ENCODE assay signal across 8 cellular contexts in the genomic region with DNA sequence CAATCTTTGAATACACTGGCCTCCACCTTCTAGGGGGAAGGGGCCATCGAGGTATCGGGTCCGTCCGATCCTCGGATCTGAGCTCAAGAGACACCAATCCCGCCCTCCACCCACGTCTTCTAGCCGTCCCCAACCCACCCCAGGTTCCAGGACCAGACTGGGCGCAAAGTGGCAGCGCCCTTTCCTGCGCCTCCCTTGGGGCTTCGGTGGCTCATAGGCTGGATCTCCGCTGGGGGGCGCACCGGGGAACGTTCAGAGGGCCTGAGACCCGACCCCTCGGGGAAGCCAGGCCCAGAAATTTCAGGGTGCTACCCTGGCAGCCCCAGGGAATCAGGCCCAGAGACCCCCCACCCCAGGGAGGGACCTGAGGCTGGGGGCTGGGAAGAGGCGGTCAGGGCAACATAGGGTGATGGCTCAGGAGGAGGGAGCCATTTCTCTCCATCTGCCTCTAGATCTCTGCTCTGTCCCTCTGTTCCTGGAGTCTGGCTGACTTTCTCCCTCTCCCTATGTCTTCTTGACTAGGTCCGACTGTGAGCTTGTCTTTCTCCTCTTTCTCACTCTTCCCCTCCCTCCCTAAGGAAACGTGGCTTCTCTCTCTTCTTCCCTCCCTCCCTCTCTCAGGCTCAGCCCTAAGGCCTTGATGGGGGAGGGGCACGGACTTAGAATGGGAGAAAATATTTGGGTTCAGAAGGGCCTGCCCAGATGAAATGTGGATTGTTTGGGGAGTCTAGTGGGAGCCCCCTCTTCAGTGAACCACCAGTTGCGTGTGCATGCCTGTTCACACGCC. TPM values are rescaled to one million over a fixed set of nuclear protein-coding genes. Genes with fewer than 3 reads are reported as not detected.
DNase-seq lines count a peak whose midpoint lies in the region; ATAC-seq, FAIRE-seq and TF ChIP-seq lines count a peak whose summit lies in the region.

No MANE protein-coding gene starts in this region.

- no peaks in the 10 kb centered on the region for H3K9me3 Mint-ChIP-seq in natural killer cell

- POLR2A ChIA-PET in endothelial cell of umbilical vein (lab: Charles Lee): interaction anchor here (0.7 kb wide), 1 partner anchor 39 kb away, joined by 3 read pairs; no protein-coding TSS in a partner anchor

- peaks cover 43 to 44% of the 10 kb centered on the region in 2 donors for H3K27me3 Mint-ChIP-seq in natural killer cell (ENCODE audit: low read depth in 2 of 2)

- H3K36me3 ChIP-seq in endothelial cell of umbilical vein (ENCODE audit: control insufficient read depth in 2 of 2, extremely low read depth in 1 of 2, insufficient read depth in 2 of 2, low read length in 2 of 2) (no peaks in the 10 kb centered on the region), aorta (ENCODE audit: control insufficient read depth in 1 of 2, insufficient read depth in 2 of 2, low read length in 1 of 2) (no peaks in the 10 kb centered on the region)

- no peak overlapping the region for H3K27ac ChIP-seq in endothelial cell of umbilical vein (ENCODE audit: insufficient read depth, low read depth, low read length)
- no peak overlapping the region for H3K27ac ChIP-seq in aorta (ENCODE audit: low read depth in 1 of 2, low read length in 2 of 2)

- no peak overlapping the region for H3K27ac Mint-ChIP-seq in natural killer cell

- peak in 1 of 2 donors; percentile 49 for TF ChIP-seq CTCF in endothelial cell of umbilical vein (IDR thresholded peaks at IDR 0.05; ENCODE audit: extremely low read depth in 1 of 2, insufficient read depth in 1 of 2, low read depth in 1 of 2, low read length in 2 of 2)
- TF ChIP-seq CTCF in natural killer cell (IDR thresholded peaks at IDR 0.05): no peak

- H3K79me2 ChIP-seq in endothelial cell of umbilical vein (ENCODE audit: control insufficient read depth, insufficient read depth, low read length): no peaks in the 10 kb centered on the region

- no TSS peak for BruUV-seq in endothelial cell of umbilical vein (replicated peaks; lab: Mats Ljungman, UMichigan)

- intact Hi-C loops in endothelial cell of umbilical vein (cut with micrococcal nuclease): no loop called here
- intact Hi-C loops in natural killer cell (cut with micrococcal nuclease): no loop called here
- intact Hi-C loops in aorta (cut with DNase I): no loop called here

- H3K4me1 ChIP-seq in endothelial cell of umbilical vein (ENCODE audit: control insufficient read depth, extremely low read depth, insufficient read depth, low read length) (peaks cover 8% of the 10 kb centered on the region), aorta (ENCODE audit: control insufficient read depth in 1 of 2, insufficient read depth in 2 of 2, low read length in 2 of 2) (no peaks in the 10 kb centered on the region)

- ATAC-seq in natural killer cell (peak; percentile 25 to 38 (median 26)), aorta (ENCODE audit: low FRiP score) (peak; percentile 49), HG02981 (IDR thresholded peaks at IDR 0.05; ENCODE audit: unreplicated experiment) (no peak)

- no peak for TF ChIP-seq POLR2A in endothelial cell of umbilical vein (IDR thresholded peaks at IDR 0.05; ENCODE audit: low read depth, low read length)

- no peaks in the 10 kb centered on the region for H4K20me1 ChIP-seq in endothelial cell of umbilical vein (replicated peaks; ENCODE audit: control insufficient read depth, extremely low read depth, insufficient read depth, low read length)

- no peak overlapping the region for H3K4me3 Mint-ChIP-seq in natural killer cell

- H3K4me1 Mint-ChIP-seq in natural killer cell: peaks cover 0 to 5% of the 10 kb centered on the region in 2 donors

- FAIRE-seq in endothelial cell of umbilical vein (lab: Jason Lieb, UNC): no peak

- peak overlapping the region in 1 of 3 experiments; percentile 33 for H3K4me3 ChIP-seq in endothelial cell of umbilical vein (replicated peaks in 1 of 3; ENCODE audit: insufficient read depth in 1 of 3, low read depth in 1 of 3, low read length in 3 of 3)
- H3K4me3 ChIP-seq in aorta (ENCODE audit: low read length in 2 of 2): no peak overlapping the region

- no peaks in the 10 kb centered on the region for H3K9me3 ChIP-seq in endothelial cell of umbilical vein (replicated peaks; ENCODE audit: control insufficient read depth, insufficient read depth, low read length)
- H3K9me3 ChIP-seq in aorta (ENCODE audit: control insufficient read depth, low read length): no peaks in the 10 kb centered on the region

- H3K4me2 ChIP-seq in endothelial cell of umbilical vein (ENCODE audit: insufficient read depth, low read length): no peak overlapping the region

- WGBS in aorta, 2 donors: 22 to 33% methylated on average over 24 of the region's 24 CpGs

- H3K9me1 ChIP-seq in endothelial cell of umbilical vein (replicated peaks; ENCODE audit: control insufficient read depth, extremely low read depth, insufficient read depth, low read length): no peaks in the 10 kb centered on the region

- H3K36me3 Mint-ChIP-seq in natural killer cell: no peaks in the 10 kb centered on the region

- dilution Hi-C loops in endothelial cell of umbilical vein (cut with MboI; ENCODE audit: extremely low pct_ligation_motif_present, low sequenced_read_pairs): no loop called here

- no peak overlapping the region for H2AFZ ChIP-seq in endothelial cell of umbilical vein (ENCODE audit: low read depth, low read length)

- peak; percentile 64 for DNase-seq in NCI-H2227 (lab: John Stamatoyannopoulos, UW; ENCODE audit: unreplicated experiment)
- DNase-seq in NCI-H2227 treated with DMSO at 0.1 percent for 48 hours (lab: John Stamatoyannopoulos, UW): no peak
- peak; percentile 18 for DNase-seq in T follicular helper cell (ENCODE audit: low read depth)
- no peak for DNase-seq in endothelial cell of umbilical vein (ENCODE audit: low read depth, low spot score)
- DNase-seq in natural killer cell: no peak
- peak; percentile 60 to 85 for DNase-seq in aorta
- DNase-seq in midbrain (lab: John Stamatoyannopoulos, UW): no peak

- H3K9ac ChIP-seq in endothelial cell of umbilical vein (replicated peaks; ENCODE audit: extremely low read depth, insufficient read depth, low read length): no peak overlapping the region

- CTCF ChIA-PET in endothelial cell of umbilical vein (lab: Charles Lee): interaction anchor here (1.5 to 5.1 kb wide), 6 partner anchors 11 to 39 kb away, joined by 5 to 37 read pairs (median 8); no protein-coding TSS in a partner anchor

- H3K27me3 ChIP-seq in endothelial cell of umbilical vein (ENCODE audit: control insufficient read depth in 2 of 2, insufficient read depth in 2 of 2, low read length in 2 of 2) (peaks cover 36 to 42% of the 10 kb centered on the region in 2 experiments), aorta (ENCODE audit: control insufficient read depth in 1 of 2, insufficient read depth in 2 of 2, low read length in 1 of 2) (no peaks in the 10 kb centered on the region)

TF ChIP-seq in endothelial cell of umbilical vein, 7 proteins besides CTCF, POLR2A, EP300 and RAD21:
- TF ChIP-seq EZH2 (IDR thresholded peaks at IDR 0.05; ENCODE audit: borderline replicate concordance, low read depth, low read length, severe bottlenecking) (peak; percentile 61), GATA2 (IDR thresholded peaks at IDR 0.05; ENCODE audit: insufficient read depth, insufficient read length, low read depth, low read length) (no peak)

RNA-seq across cellular contexts. Expression of a gene that starts 1.1 kb away (rescaled TPM):
- 0.78 and 0.84 TPM in 2 replicates for total RNA-seq in endothelial cell of umbilical vein
- polyA plus RNA-seq in endothelial cell of umbilical vein: 0.22 and 0.23 TPM in 2 replicates
- 0.34 and 0.41 TPM in 2 replicates for polyA plus RNA-seq in endothelial cell of umbilical vein (2011; cell fraction: cytosol; rRNA removed)
- polyA plus RNA-seq in endothelial cell of umbilical vein (2011; cell fraction: nucleus; rRNA removed): 0.13 and 0.20 TPM in 2 replicates
- 0.68 and 1.3 TPM in 2 replicates for polyA plus RNA-seq in endothelial cell of umbilical vein (2012)
- 0.19 and 1.5 TPM in 2 replicates for polyA minus RNA-seq in endothelial cell of umbilical vein
- polyA minus RNA-seq in endothelial cell of umbilical vein (2011; cell fraction: cytosol; rRNA and poly(A)+ RNA removed): 2.8 TPM
- not detected in 2 replicates for polyA minus RNA-seq in endothelial cell of umbilical vein (2011; cell fraction: nucleus; rRNA and poly(A)+ RNA removed)
- not detected for total RNA-seq in natural killer cell
- 10 to 100 TPM; 10.5 to 18.4 TPM for total RNA-seq in aorta
- 1 to 10 TPM; 6.9 to 8.5 TPM for polyA plus RNA-seq in aorta

Comparison
In these comparisons a context has a peak if more than half of its experiments do, and no peak if none do; other contexts are left out.
1. DNase-seq: peak in NCI-H2227 (single experiment), T follicular helper cell (single experiment) and aorta (2 of 2); none in NCI-H2227 treated with DMSO at 0.1 percent for 48 hours (single experiment), endothelial cell of umbilical vein (single experiment), natural killer cell (single experiment) and midbrain (single experiment).